In the genomic region with DNA sequence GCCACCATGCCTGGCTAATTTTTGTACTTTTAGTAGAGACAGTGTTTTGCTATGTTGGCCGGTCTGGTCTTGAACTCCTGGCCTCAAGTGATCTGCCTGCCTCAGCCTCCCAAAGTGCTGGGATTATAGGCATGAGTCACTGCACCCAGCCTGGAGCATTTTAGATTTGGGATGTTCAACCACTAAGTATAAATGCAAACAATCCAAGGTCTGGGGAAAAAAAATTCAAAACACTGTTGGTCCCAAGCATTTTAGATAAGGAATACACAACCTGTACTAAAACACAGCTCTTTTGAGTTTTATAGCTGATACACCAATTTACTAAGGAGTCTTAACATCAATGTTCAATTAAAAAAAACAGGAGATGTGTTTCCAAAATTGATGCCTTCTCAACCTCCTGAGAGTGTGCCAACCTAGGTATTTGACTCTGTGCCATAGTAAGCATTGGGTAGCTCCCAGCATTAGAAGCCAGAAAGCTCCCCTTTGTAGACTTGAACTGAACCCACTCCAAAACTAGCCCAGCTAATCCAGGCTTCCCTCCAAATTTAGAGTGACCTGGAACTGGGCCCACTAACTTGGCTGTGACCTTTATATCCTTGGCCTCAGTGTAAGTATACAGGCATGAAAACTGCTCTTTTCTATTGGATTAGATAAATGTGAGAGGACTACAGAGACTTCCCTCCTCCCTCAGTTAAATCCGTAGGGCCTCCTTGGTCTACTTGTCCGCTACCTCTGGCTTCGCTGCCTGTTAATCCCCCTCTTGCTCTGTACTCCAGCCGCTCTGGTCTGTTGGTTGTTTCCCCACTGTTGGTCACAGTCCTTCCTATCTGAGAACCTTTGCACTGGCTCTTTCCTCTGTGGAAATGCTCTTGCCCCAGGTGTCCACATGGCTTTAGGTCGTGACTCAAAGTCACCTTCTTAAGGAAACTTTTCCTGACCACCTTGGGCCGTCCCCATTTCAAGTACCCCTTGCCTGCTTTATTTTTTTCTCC, we compare ENCODE assay signal across 15 cellular contexts.
DNase-seq lines count a peak whose midpoint lies in the region; ATAC-seq and TF ChIP-seq lines count a peak whose summit lies in the region.
"Had no signal": no experiment of that assay in that cellular context is flagged by ENCODE, and none has a peak within 500 bp of the region (broad histone marks: within the 10 kb centered on the region; RNA-seq: fewer than 3 reads in every experiment).

No MANE protein-coding gene starts in this region.

- H3K9ac ChIP-seq in SK-N-SH, result no peak overlapping the region
- H3K9ac ChIP-seq: BLaER1 had no signal

- DNase-seq in NCI-H1092 treated with DMSO at 0.1 percent for 48 hours (lab: John Stamatoyannopoulos, UW) (peak; percentile 80), astrocyte of the spinal cord (ENCODE audit: low read depth, low spot score) (peak; percentile 33), left colon (peak in 1 of 2 donors; percentile 21), sciatic nerve (ENCODE audit: low spot score) (no peak), dorsolateral prefrontal cortex (no peak), ACHN (no peak), SK-N-SH (no peak)
- DNase-seq: activated CD4-positive, CD25-positive, alpha-beta regulatory T cell; effector CD8-positive, alpha-beta T cell; HFFc6; stimulated activated CD4-positive, alpha-beta T cell treated with anti-CD3 and anti-CD28 coated beads, Interleukin-2, amount 100 ng/mL, for 48 hours had no signal

- intact Hi-C loops in left colon (cut with DNase I, micrococcal nuclease) (loop anchor here in 1 of 2 donors (5.0 to 10.0 kb wide), 2 partner anchors 80 to 328 kb away; no protein-coding TSS in a partner anchor), sciatic nerve (cut with DNase I) (loop anchor here (10.0 kb wide), 2 partner anchors 388 to 428 kb away; no protein-coding TSS in a partner anchor), dorsolateral prefrontal cortex (cut with DNase I) (loop anchor here (5.0 to 10.0 kb wide), 4 partner anchors 90 to 488 kb away; a partner anchor contains a TSS)

- H4K20me1 ChIP-seq in SK-N-SH (ENCODE audit: insufficient read depth), result no peaks in the 10 kb centered on the region

- TF ChIP-seq CTCF in astrocyte of the spinal cord (IDR thresholded peaks at IDR 0.05; ENCODE audit: low read depth, low read length), result no peak
- no peak for TF ChIP-seq CTCF in dorsolateral prefrontal cortex (IDR thresholded peaks at IDR 0.05 in 54 of 56, conservative IDR thresholded peaks at IDR 0.05 in 2 of 56; ENCODE audit: low read depth in 1 of 56, partially characterized antibody in 56 of 56)
- TF ChIP-seq CTCF in SK-N-SH (IDR thresholded peaks at IDR 0.05), result no peak

- 98% methylated on average over 7 of the region's 7 CpGs for WGBS in SK-N-SH (ENCODE audit: low lambda C conversion rate)

- peak; percentile 12 for ATAC-seq in left colon
- ATAC-seq in sciatic nerve, result peak; percentile 76
- no peak for ATAC-seq in HG03442 (IDR thresholded peaks at IDR 0.05; ENCODE audit: unreplicated experiment)
- ATAC-seq: stimulated activated memory B cell treated with anti-CD40 and anti-IgM and Interleukin-4, amounts not matched to agents 10 μg/mL and 1 μg/mL and 100 μg/mL, for 72 hours had no signal

- H2AFZ ChIP-seq in SK-N-SH (ENCODE audit: low read depth), result no peak overlapping the region

- no peak overlapping the region for H3K4me2 ChIP-seq in SK-N-SH
- H3K4me2 ChIP-seq: BLaER1 had no signal

- H3K9me3 ChIP-seq in SK-N-SH, result no peaks in the 10 kb centered on the region
- H3K9me3 ChIP-seq: BLaER1 had no signal

- CTCF ChIA-PET in SK-N-SH (lab: Yijun Ruan, JAX), result interaction anchor here (1.1 to 12.1 kb wide), 3 partner anchors 84 to 425 kb away, joined by 3 to 201 read pairs (median 3); no protein-coding TSS in a partner anchor

- H3F3A ChIP-seq in SK-N-SH (replicated peaks; ENCODE audit: insufficient read depth), result no peaks in the 10 kb centered on the region

- H3K4me1 ChIP-seq in SK-N-SH (ENCODE audit: control insufficient read depth in 1 of 2, insufficient read depth in 2 of 2, low read depth in 1 of 2, low read length in 1 of 2), result no peaks in the 10 kb centered on the region
- H3K4me1 ChIP-seq: BLaER1 had no signal

- no peak for TF ChIP-seq RAD21 in SK-N-SH (IDR thresholded peaks at IDR 0.05; ENCODE audit: low read length)

- POLR2A ChIA-PET in SK-N-SH (lab: Yijun Ruan, JAX), result interaction anchor here (0.5 kb wide), 1 partner anchor 304 kb away, joined by 5 read pairs; no protein-coding TSS in a partner anchor

- H3K4me3 ChIP-seq in astrocyte of the spinal cord (ENCODE audit: low read depth, low read length) (no peak overlapping the region), dorsolateral prefrontal cortex (no peak overlapping the region), SK-N-SH (ENCODE audit: low read depth in 2 of 2, low read length in 1 of 2) (no peak overlapping the region)
- H3K4me3 ChIP-seq: BLaER1, SK-N-MC had no signal

- H3K27me3 ChIP-seq in dorsolateral prefrontal cortex (no peaks in the 10 kb centered on the region), SK-N-SH (ENCODE audit: insufficient read depth) (no peaks in the 10 kb centered on the region)
- H3K27me3 ChIP-seq: BLaER1 had no signal

- no peaks in the 10 kb centered on the region for H3K79me2 ChIP-seq in SK-N-SH (ENCODE audit: insufficient read depth)

- no peaks in the 10 kb centered on the region for H3K9me2 ChIP-seq in SK-N-SH

- no peak for TF ChIP-seq EP300 in SK-N-SH (IDR thresholded peaks at IDR 0.05; ENCODE audit: borderline replicate concordance in 1 of 2, low read depth in 1 of 2, low read length in 1 of 2)

- peak overlapping the region in 19 of 59 donors; percentile 1 to 71 (median 17) for H3K27ac ChIP-seq in dorsolateral prefrontal cortex
- no peak overlapping the region for H3K27ac ChIP-seq in SK-N-SH (ENCODE audit: low read depth in 2 of 2, low read length in 1 of 2)
- H3K27ac ChIP-seq: BLaER1, SK-N-MC had no signal

- peaks cover 15 to 20% of the 10 kb centered on the region in 2 experiments for H3K36me3 ChIP-seq in SK-N-SH (replicated peaks in 1 of 2; ENCODE audit: control insufficient read depth in 1 of 2, insufficient read depth in 2 of 2, low read length in 1 of 2)

- in situ Hi-C loops in astrocyte of the spinal cord (cut with HindIII; ENCODE audit: low sequenced_read_pairs), result no loop called here
- in situ Hi-C loops in ACHN (cut with HindIII; ENCODE audit: low pct_ligation_motif_present, low pct_unique_long_range_greater_than_20kb, low sequenced_read_pairs), result no loop called here

TF ChIP-seq in SK-N-SH, 30 proteins besides CTCF, POLR2A, EP300 and RAD21:
- TF ChIP-seq TCF12 (IDR thresholded peaks at IDR 0.05) (no peak), RXRA (IDR thresholded peaks at IDR 0.05; ENCODE audit: borderline replicate concordance, low read depth) (no peak)
- TF ChIP-seq, protein P1, sequence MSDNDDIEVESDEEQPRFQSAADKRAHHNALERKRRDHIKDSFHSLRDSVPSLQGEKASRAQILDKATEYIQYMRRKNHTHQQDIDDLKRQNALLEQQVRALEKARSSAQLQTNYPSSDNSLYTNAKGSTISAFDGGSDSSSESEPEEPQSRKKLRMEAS (IDR thresholded peaks at IDR 0.05; ENCODE audit: low read depth), result no peak

Comparison
In these comparisons a context has a peak if more than half of its experiments do, and no peak if none do; other contexts are left out.
1. DNase-seq: peak in NCI-H1092 treated with DMSO at 0.1 percent for 48 hours (single experiment) and astrocyte of the spinal cord (single experiment); none in sciatic nerve (single experiment), dorsolateral prefrontal cortex (0 of 10), ACHN (single experiment) and SK-N-SH (single experiment).